In genomic region chr7:140507549-140507948, GRCh38 we compare ENCODE assay signal across 7 cellular contexts. TPM values are rescaled to one million over a fixed set of nuclear protein-coding genes. Genes with fewer than 3 reads are reported as not detected.
A peak's percentile ranks its signal among the peaks of the same experiment; 100 is the strongest.
DNase-seq lines count a peak whose midpoint lies in the region; TF ChIP-seq lines count a peak whose summit lies in the region.
"Not testable (repeated sequence)": the region's sequence is repeated elsewhere in the genome, so short reads cannot be mapped to it uniquely, and the experiment has no call there.

No MANE protein-coding gene starts in this region.

- not testable (repeated sequence) for TF ChIP-seq POLR2A in erythroblast (IDR thresholded peaks at IDR 0.05; ENCODE audit: low read length)

- H3K9me3 ChIP-seq in HUES48 (ENCODE audit: control insufficient read depth, insufficient read depth, low read length); left ventricle myocardium inferior (replicated peaks); muscle layer of colon (ENCODE audit: low read length); tibial artery: not testable (repeated sequence)

- H3K27me3 ChIP-seq in HUES48 (ENCODE audit: control insufficient read depth, insufficient read depth, low read length); left ventricle myocardium inferior (ENCODE audit: low read depth); muscle layer of colon (ENCODE audit: control insufficient read depth in 1 of 2, insufficient read depth in 2 of 2, low read length in 2 of 2); rectal smooth muscle tissue (ENCODE audit: control insufficient read depth, insufficient read depth, low read length); tibial artery: not testable (repeated sequence)

- not testable (repeated sequence) for H3K4me3 ChIP-seq in HUES48 (ENCODE audit: low read depth, low read length); left ventricle myocardium inferior; muscle layer of colon (ENCODE audit: low read depth in 1 of 2, low read length in 2 of 2); rectal smooth muscle tissue (ENCODE audit: low read length); tibial artery

- H3K4me1 ChIP-seq in HUES48 (ENCODE audit: control insufficient read depth, insufficient read depth, low read length) (peaks cover 17% of the 10 kb centered on the region), left ventricle myocardium inferior (peaks cover 27% of the 10 kb centered on the region), muscle layer of colon (ENCODE audit: insufficient read depth, low read length) (peaks cover 26% of the 10 kb centered on the region), rectal smooth muscle tissue (ENCODE audit: control insufficient read depth, insufficient read depth, low read length) (peaks cover 19% of the 10 kb centered on the region), tibial artery (peaks cover 0 to 20% (median 12%) of the 10 kb centered on the region in 4 donors)

- not testable (repeated sequence) for TF ChIP-seq CTCF in left ventricle myocardium inferior (IDR thresholded peaks at IDR 0.05; ENCODE audit: borderline replicate concordance); tibial artery (IDR thresholded peaks at IDR 0.05)

- H3K27ac ChIP-seq in HUES48 (ENCODE audit: low read depth, low read length) (peak overlapping the region; percentile 69), left ventricle myocardium inferior (replicated peaks) (peak overlapping the region; percentile 90), muscle layer of colon (ENCODE audit: low read depth, low read length) (peak overlapping the region; percentile 70), rectal smooth muscle tissue (ENCODE audit: low read depth, low read length) (peak overlapping the region; percentile 85), tibial artery (peak overlapping the region; percentile 58 to 84)

- intact Hi-C loops in left ventricle myocardium inferior (cut with micrococcal nuclease); tibial artery (cut with DNase I; ENCODE audit: low total_unique reads): not testable (repeated sequence)

- DNase-seq in NCI-H69 (lab: John Stamatoyannopoulos, UW): peak; percentile 80
- DNase-seq in erythroblast (lab: John Stamatoyannopoulos, UW): peak; percentile 77 to 79
- DNase-seq in left ventricle myocardium inferior, tibial artery: not testable (repeated sequence)

- H3K36me3 ChIP-seq in HUES48 (ENCODE audit: control insufficient read depth, insufficient read depth, low read length); left ventricle myocardium inferior; muscle layer of colon (ENCODE audit: insufficient read depth, low read length); rectal smooth muscle tissue (ENCODE audit: control insufficient read depth, insufficient read depth, low read length); tibial artery: not testable (repeated sequence)

- not testable (repeated sequence) for H3K9ac ChIP-seq in HUES48 (ENCODE audit: low read depth, low read length); muscle layer of colon (ENCODE audit: low read length); rectal smooth muscle tissue (ENCODE audit: low read length)

RNA-seq across cellular contexts. Expression of gene MKRN1, which starts 28.2 kb away (rescaled TPM):
- total RNA-seq in left ventricle myocardium inferior: 90.0 TPM
